In the genomic region with DNA sequence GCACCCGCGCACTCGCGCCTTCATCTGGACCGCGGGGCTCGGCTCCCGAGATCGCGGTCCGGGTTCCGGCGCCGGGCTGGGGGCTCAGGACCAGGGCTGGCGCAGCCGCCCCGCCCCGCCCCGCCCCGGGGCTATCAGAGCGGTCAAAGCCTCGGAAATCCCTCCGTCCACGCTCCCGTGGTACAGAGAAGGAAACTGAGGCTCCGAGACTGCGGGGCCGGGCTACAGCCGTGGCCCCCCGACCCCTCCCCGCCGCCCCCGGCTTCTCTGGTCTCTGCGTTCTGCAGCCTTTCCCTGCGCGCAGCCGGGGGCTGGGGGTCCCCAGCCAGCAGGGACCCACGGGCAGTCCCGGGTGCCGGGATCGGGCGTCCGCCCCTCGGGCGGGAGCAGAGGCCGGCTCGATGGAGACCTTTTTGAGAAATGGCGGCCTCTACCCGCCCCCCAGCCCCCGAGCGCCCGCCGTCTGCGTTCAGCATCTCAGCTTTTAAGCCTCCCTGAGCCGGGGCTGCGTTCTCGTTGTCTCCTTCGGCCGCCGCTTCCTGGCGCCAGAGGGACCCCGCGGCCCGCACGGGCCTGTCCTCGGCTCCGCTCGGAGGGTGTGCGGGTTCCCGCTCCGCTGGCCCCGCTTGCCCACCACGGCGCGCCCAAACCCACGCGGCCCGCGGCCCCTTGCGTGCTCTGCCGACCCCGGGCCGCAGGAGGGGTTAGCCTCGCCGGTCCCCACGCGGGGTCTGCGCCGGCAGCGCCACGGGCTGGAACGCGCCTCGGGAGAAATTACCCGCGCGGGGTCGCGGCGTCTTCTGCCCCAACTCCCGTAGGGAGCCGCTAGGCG, we compare ENCODE assay signal across 8 cellular contexts. TPM values are rescaled to one million over a fixed set of nuclear protein-coding genes. Genes with fewer than 3 reads are reported as not detected.
A peak's percentile ranks its signal among the peaks of the same experiment; 100 is the strongest.
DNase-seq lines count a peak whose midpoint lies in the region; ATAC-seq and TF ChIP-seq lines count a peak whose summit lies in the region.

No MANE protein-coding gene starts in this region.

- peaks cover 7% of the 10 kb centered on the region; the same call in 1 of the 2 replicates for H3K27me3 ChIP-seq in HAP-1 (ENCODE audit: low read depth)

- no peak overlapping the region for H3K27ac Mint-ChIP-seq in osteocyte (ENCODE audit: unreplicated experiment)

- H3K27ac ChIP-seq in 22Rv1: no peak overlapping the region

- H3K4me1 Mint-ChIP-seq in osteocyte (ENCODE audit: unreplicated experiment): peaks cover 17% of the 10 kb centered on the region

- ATAC-seq in GM21786 (IDR thresholded peaks at IDR 0.05; ENCODE audit: unreplicated experiment): no peak

- H3K27me3 Mint-ChIP-seq in osteocyte (ENCODE audit: unreplicated experiment): peaks cover 35% of the 10 kb centered on the region

- H3K4me3 ChIP-seq in HAP-1 (peak overlapping the region; percentile 45), fibroblast of mammary gland (ENCODE audit: control insufficient read depth, low read depth, low read length) (no peak overlapping the region)

- TF ChIP-seq CTCF in 22Rv1 (IDR thresholded peaks at IDR 0.05) (peak; percentile 53), fibroblast of mammary gland (conservative IDR thresholded peaks at IDR 0.05; ENCODE audit: control insufficient read depth, insufficient read depth, low read depth, low read length) (peak; percentile 37), osteocyte (IDR thresholded peaks at IDR 0.05) (peak; percentile 77)

- H3K9me3 ChIP-seq in HAP-1: no peaks in the 10 kb centered on the region

- H3K4me1 ChIP-seq in HAP-1: no peaks in the 10 kb centered on the region

- peak; percentile 32 to 80 for DNase-seq in HAP-1 (ENCODE audit: low spot score in 2 of 2)
- peak; percentile 63 for DNase-seq in activated CD4-positive, alpha-beta T cell treated with anti-CD3 and anti-CD28 coated beads for 48 hours
- peak; percentile 45 for DNase-seq in fibroblast of mammary gland (ENCODE audit: low read depth)
- DNase-seq in osteocyte (ENCODE audit: extremely low spot score, unreplicated experiment): no peak
- DNase-seq in GDM1 (lab: John Stamatoyannopoulos, UW): no peak
- DNase-seq in SHP77 treated with DMSO at 0.1 percent for 48 hours (lab: John Stamatoyannopoulos, UW): no peak

- H3K36me3 ChIP-seq in HAP-1 (replicated peaks): peaks cover 7% of the 10 kb centered on the region

- no peaks in the 10 kb centered on the region for H3K9me3 Mint-ChIP-seq in osteocyte (ENCODE audit: unreplicated experiment)

- no peaks in the 10 kb centered on the region for H3K36me3 Mint-ChIP-seq in osteocyte (ENCODE audit: unreplicated experiment)

- in situ Hi-C loops in HAP-1 (cut with MboI; ENCODE audit: low sequenced_read_pairs): no loop called here

- no peak overlapping the region for H3K4me3 Mint-ChIP-seq in osteocyte (ENCODE audit: unreplicated experiment)

RNA-seq across cellular contexts. Expression of gene NPTX1, which starts 1.5 kb away (rescaled TPM):
- 2.8 and 3.8 TPM in 2 replicates for total RNA-seq in osteocyte

Comparison
In these comparisons a context has a peak if more than half of its experiments do, and no peak if none do; other contexts are left out.
1. DNase-seq: peak in HAP-1 (2 of 2), activated CD4-positive, alpha-beta T cell treated with anti-CD3 and anti-CD28 coated beads for 48 hours (single experiment) and fibroblast of mammary gland (single experiment); none in osteocyte (single experiment), GDM1 (single experiment) and SHP77 treated with DMSO at 0.1 percent for 48 hours (single experiment).
2. Peak in every context shown above with its lines, with median percentiles within 50 percentile points of each other: CTCF ChIP-seq.